ENCODE assay signal across 8 cellular contexts in genomic region chr11:64810271-64810890, GRCh38. TPM values are rescaled to one million over a fixed set of nuclear protein-coding genes. Genes with fewer than 3 reads are reported as not detected.
DNase-seq lines count a peak whose midpoint lies in the region; ATAC-seq and TF ChIP-seq lines count a peak whose summit lies in the region.

Gene MEN1, minus strand, starts transcription at chr11:64810551. Its CDS starts 442 bp downstream, at chr11:64810109.

- peak; percentile 64 to 98 (median 91) for DNase-seq in C1 segment of cervical spinal cord (lab: John Stamatoyannopoulos, UW)
- DNase-seq in HS-5 (ENCODE audit: low read depth) = peak; percentile 79
- DNase-seq in NOMO-1 (lab: John Stamatoyannopoulos, UW; ENCODE audit: unreplicated experiment in 2 of 2) = peak; percentile 98
- DNase-seq in activated CD8-positive, alpha-beta memory T cell treated with anti-CD3 and anti-CD28 coated beads for 24 hours = peak; percentile 93
- peak; percentile 72 for DNase-seq in effector CD8-positive, alpha-beta T cell (lab: John Stamatoyannopoulos, UW)
- DNase-seq in lung (ENCODE audit: low spot score) = peak; percentile 96
- peak; percentile 71 to 87 (median 71) for DNase-seq in stimulated activated CD4-positive, alpha-beta T cell treated with anti-CD3 and anti-CD28 coated beads, TNF-alpha, amount 100 ng/mL, for 24 hours (ENCODE audit: low read depth in 3 of 3)

- WGBS in lung, 2 donors = 0% methylated on average over 43 to 46 of the region's 46 CpGs

- no peaks in the 10 kb centered on the region for H3K27me3 ChIP-seq in lung (ENCODE audit: control insufficient read depth, insufficient read depth)

- TF ChIP-seq CTCF in lung (IDR thresholded peaks at IDR 0.05; ENCODE audit: control extremely low read depth, extremely low read depth) = no peak

- peaks cover 6 to 7% of the 10 kb centered on the region in 2 donors for H3K4me1 ChIP-seq in lung (ENCODE audit: control insufficient read depth in 2 of 2, insufficient read depth in 2 of 2, low read length in 2 of 2)

- ATAC-seq in GM19452 (IDR thresholded peaks at IDR 0.05; ENCODE audit: unreplicated experiment) = peak; percentile 50
- peak; percentile 100 for ATAC-seq in lung (ENCODE audit: insufficient read depth, low FRiP score)

- H3K27ac ChIP-seq in lung (ENCODE audit: low read depth in 1 of 2, low read length in 1 of 2) = peak within 1 kb of the TSS; percentile 51 to 60

- H3K4me3 ChIP-seq in lung = peak within 1 kb of the TSS; percentile 79

- peaks cover 0 to 4% of the 10 kb centered on the region in 2 donors for H3K36me3 ChIP-seq in lung (ENCODE audit: control insufficient read depth in 2 of 2, insufficient read depth in 2 of 2, low read length in 2 of 2)

- H3K9me3 ChIP-seq in lung (ENCODE audit: control insufficient read depth in 2 of 2, insufficient read depth in 1 of 2, low read length in 1 of 2) = no peaks in the 10 kb centered on the region

RNA-seq across cellular contexts. Expression of gene MEN1, which starts in this region (rescaled TPM):
- 10 to 100 TPM; 18.8 to 24.9 TPM for total RNA-seq in lung
- 10 to 100 TPM; 15.0 to 18.5 TPM for polyA plus RNA-seq in lung

Comparison
In these comparisons a context has a peak if more than half of its experiments do, and no peak if none do; other contexts are left out.
1. Peak in every context shown above with its lines: DNase-seq, ATAC-seq, H3K4me3 ChIP-seq and H3K27ac ChIP-seq.